In the genomic region with DNA sequence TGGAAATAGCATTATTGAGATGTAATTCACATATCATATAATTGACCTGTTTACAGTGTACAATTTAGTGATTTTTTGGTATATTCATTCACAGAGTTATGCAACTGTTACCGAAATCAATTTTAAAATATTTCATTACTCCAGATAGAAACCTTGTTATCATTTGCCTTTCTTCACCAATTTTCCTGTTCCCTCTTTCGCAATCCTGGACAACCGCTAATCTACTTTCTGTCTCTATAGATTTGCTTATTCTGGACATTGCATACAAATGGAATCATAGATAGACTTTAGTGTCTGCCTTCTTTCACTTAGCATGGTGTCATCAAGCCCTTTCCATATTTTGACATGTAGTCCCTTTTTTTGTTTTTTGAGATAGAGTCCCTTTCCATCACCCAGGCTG, we compare ENCODE assay signal across 4 cellular contexts.
A peak's percentile ranks its signal among the peaks of the same experiment; 100 is the strongest.
TF ChIP-seq lines count a peak whose summit lies in the region.

No MANE protein-coding gene starts in this region.

TF ChIP-seq in HepG2, 621 proteins besides CTCF, POLR2A, EP300 and RAD21:
- TF ChIP-seq TP53 (CRISPR knock-in tag; conservative IDR thresholded peaks at IDR 0.05), result no peak
- no peak for TF ChIP-seq ZNF460 (CRISPR knock-in tag; IDR thresholded peaks at IDR 0.05; ENCODE audit: borderline replicate concordance)
- peak; percentile 38; the same call in 1 of the 2 replicates for TF ChIP-seq CEBPB (IDR thresholded peaks at IDR 0.05; ENCODE audit: borderline replicate concordance, low read depth, low read length)

TF ChIP-seq in IMR-90, 13 proteins besides CTCF, POLR2A, EP300 and RAD21:
- TF ChIP-seq CEBPB (IDR thresholded peaks at IDR 0.05; ENCODE audit: low read depth, low read length), result peak; percentile 56
- no peak for TF ChIP-seq MAZ (IDR thresholded peaks at IDR 0.05; ENCODE audit: borderline replicate concordance, low read depth, low read length)

TF ChIP-seq in Ishikawa, 13 proteins besides CTCF, POLR2A, EP300 and RAD21:
- TF ChIP-seq, protein P1, sequence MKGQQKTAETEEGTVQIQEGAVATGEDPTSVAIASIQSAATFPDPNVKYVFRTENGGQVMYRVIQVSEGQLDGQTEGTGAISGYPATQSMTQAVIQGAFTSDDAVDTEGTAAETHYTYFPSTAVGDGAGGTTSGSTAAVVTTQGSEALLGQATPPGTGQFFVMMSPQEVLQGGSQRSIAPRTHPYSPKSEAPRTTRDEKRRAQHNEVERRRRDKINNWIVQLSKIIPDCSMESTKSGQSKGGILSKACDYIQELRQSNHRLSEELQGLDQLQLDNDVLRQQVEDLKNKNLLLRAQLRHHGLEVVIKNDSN (IDR thresholded peaks at IDR 0.05), result no peak
- no peak for TF ChIP-seq TEAD4 (IDR thresholded peaks at IDR 0.05)
- TF ChIP-seq, protein P2, sequence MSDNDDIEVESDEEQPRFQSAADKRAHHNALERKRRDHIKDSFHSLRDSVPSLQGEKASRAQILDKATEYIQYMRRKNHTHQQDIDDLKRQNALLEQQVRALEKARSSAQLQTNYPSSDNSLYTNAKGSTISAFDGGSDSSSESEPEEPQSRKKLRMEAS (IDR thresholded peaks at IDR 0.05), result no peak
- no peak for TF ChIP-seq TAF1 (IDR thresholded peaks at IDR 0.05; ENCODE audit: low read depth)
- 0 out of 2 replicates have a peak, but pooled peaks have one; percentile 15 for TF ChIP-seq CEBPB (IDR thresholded peaks at IDR 0.05)
- TF ChIP-seq TCF12 (IDR thresholded peaks at IDR 0.05; ENCODE audit: low read depth), result no peak

TF ChIP-seq in H1, 55 proteins besides CTCF, POLR2A, EP300 and RAD21:
- TF ChIP-seq JUN (IDR thresholded peaks at IDR 0.05; ENCODE audit: low read depth, low read length) (no peak), CEBPB (IDR thresholded peaks at IDR 0.05; ENCODE audit: low read depth, low read length) (peak; percentile 51; the same call in 1 of the 2 replicates), ZNF274 (IDR thresholded peaks at IDR 0.05; ENCODE audit: borderline replicate concordance, extremely low read depth, low read length) (no peak)
